Comparison of ENCODE assay signal across 27 cellular contexts in the genomic region with DNA sequence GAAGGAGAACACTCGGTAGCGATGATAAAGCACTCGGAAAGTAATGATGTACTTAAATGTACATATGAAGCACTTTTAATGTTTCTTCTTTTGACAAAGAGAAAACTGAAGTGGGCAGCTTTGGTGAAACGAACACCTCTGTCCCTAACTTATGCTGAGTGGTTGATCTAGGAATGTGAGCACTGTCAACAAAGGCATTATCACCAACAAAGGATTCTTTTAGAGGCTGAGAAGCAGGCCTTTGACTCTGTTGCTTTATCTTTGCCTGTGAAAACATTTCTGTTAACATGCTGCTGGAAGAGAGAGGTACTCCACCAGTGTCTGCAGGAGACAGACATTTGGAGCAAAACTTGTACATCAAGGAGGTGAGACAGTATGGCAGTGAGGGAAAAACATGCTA.
"Had no signal": no experiment of that assay in that cellular context is flagged by ENCODE, and none has a peak within 500 bp of the region (broad histone marks: within the 10 kb centered on the region; RNA-seq: fewer than 3 reads in every experiment).

No MANE protein-coding gene starts in this region.

- H3K36me3 ChIP-seq: esophagus muscularis mucosa, gastroesophageal sphincter, heart left ventricle, left lung, spleen, thoracic aorta, tibial nerve, upper lobe of left lung had no signal

- H3K27me3 ChIP-seq: foreskin keratinocyte, tibial nerve, upper lobe of left lung had no signal

- H3K36me3 Mint-ChIP-seq: naive thymus-derived CD4-positive, alpha-beta T cell; stimulated activated naive B cell treated with anti-CD40 and anti-IgM and Interleukin-4, amounts not matched to agents 10 μg/mL and 1 μg/mL and 100 μg/mL, for 72 hours had no signal

- DNase-seq: effector CD8-positive, alpha-beta T cell; foreskin keratinocyte; heart left ventricle; hippocampal formation; left cardiac atrium; left lung; mesenchymal stem cell; midbrain; naive thymus-derived CD4-positive, alpha-beta T cell; nucleus accumbens; psoas muscle; right cardiac atrium; spleen; stimulated activated CD4-positive, alpha-beta T cell treated with anti-CD3 and anti-CD28 coated beads, Interleukin-2, amount 100 ng/mL, for 48 hours; stimulated activated naive B cell treated with anti-CD40 and anti-IgM and Interleukin-4, amounts not matched to agents 10 μg/mL and 1 μg/mL and 100 μg/mL, for 72 hours; upper lobe of left lung had no signal

- H3K27ac ChIP-seq: esophagus muscularis mucosa, foreskin keratinocyte, gastroesophageal sphincter, heart left ventricle, left lung, psoas muscle, skin epidermis, spleen, thoracic aorta, tibial nerve, upper lobe of left lung had no signal

- H3K4me1 ChIP-seq: esophagus muscularis mucosa, foreskin keratinocyte, gastroesophageal sphincter, heart left ventricle, left lung, psoas muscle, spleen, tibial nerve, upper lobe of left lung had no signal

- H3K9me3 ChIP-seq: esophagus muscularis mucosa, gastroesophageal sphincter, heart left ventricle, left lung, psoas muscle, spleen, thoracic aorta, upper lobe of left lung had no signal

- H3K4me3 ChIP-seq: esophagus muscularis mucosa, gastroesophageal sphincter, heart left ventricle, left lung, psoas muscle, skin epidermis, spleen, thoracic aorta, tibial nerve, upper lobe of left lung had no signal

- FAIRE-seq: colon, endothelial cell of umbilical vein, islet of Langerhans, urothelium cell line had no signal

- H3K27ac Mint-ChIP-seq: dendritic cell treated with granulocyte-macrophage colony-stimulating factor and Interleukin-4, amounts not matched to agents 40 ng/mL and 50 ng/mL, for 4 days; naive thymus-derived CD4-positive, alpha-beta T cell; stimulated activated naive B cell treated with anti-CD40 and anti-IgM and Interleukin-4, amounts not matched to agents 10 μg/mL and 1 μg/mL and 100 μg/mL, for 72 hours; stimulated activated naive CD8-positive, alpha-beta T cell treated with anti-CD3 and anti-CD28 coated beads, Interleukin-15, Interleukin-2, amounts not matched to agents 100 ng/mL and 50 ng/mL, for 24 hours had no signal

- H3K4me1 Mint-ChIP-seq: naive thymus-derived CD4-positive, alpha-beta T cell; stimulated activated naive B cell treated with anti-CD40 and anti-IgM and Interleukin-4, amounts not matched to agents 10 μg/mL and 1 μg/mL and 100 μg/mL, for 72 hours had no signal

- H3K9me3 Mint-ChIP-seq: dendritic cell treated with granulocyte-macrophage colony-stimulating factor and Interleukin-4, amounts not matched to agents 40 ng/mL and 50 ng/mL, for 4 days; naive thymus-derived CD4-positive, alpha-beta T cell; stimulated activated naive CD8-positive, alpha-beta T cell treated with anti-CD3 and anti-CD28 coated beads, Interleukin-15, Interleukin-2, amounts not matched to agents 100 ng/mL and 50 ng/mL, for 24 hours had no signal

- ATAC-seq: foreskin keratinocyte; gastroesophageal sphincter; heart left ventricle; left cardiac atrium; left lung; naive thymus-derived CD4-positive, alpha-beta T cell; psoas muscle; right cardiac atrium; stimulated activated naive B cell treated with anti-CD40 and anti-IgM and Interleukin-4, amounts not matched to agents 10 μg/mL and 1 μg/mL and 100 μg/mL, for 72 hours had no signal

- H3K4me3 Mint-ChIP-seq: dendritic cell treated with granulocyte-macrophage colony-stimulating factor and Interleukin-4, amounts not matched to agents 40 ng/mL and 50 ng/mL, for 4 days; naive thymus-derived CD4-positive, alpha-beta T cell; stimulated activated naive B cell treated with anti-CD40 and anti-IgM and Interleukin-4, amounts not matched to agents 10 μg/mL and 1 μg/mL and 100 μg/mL, for 72 hours; stimulated activated naive CD8-positive, alpha-beta T cell treated with anti-CD3 and anti-CD28 coated beads, Interleukin-15, Interleukin-2, amounts not matched to agents 100 ng/mL and 50 ng/mL, for 24 hours had no signal
